19 cellular contexts compared by ENCODE assay signal in the genomic region with DNA sequence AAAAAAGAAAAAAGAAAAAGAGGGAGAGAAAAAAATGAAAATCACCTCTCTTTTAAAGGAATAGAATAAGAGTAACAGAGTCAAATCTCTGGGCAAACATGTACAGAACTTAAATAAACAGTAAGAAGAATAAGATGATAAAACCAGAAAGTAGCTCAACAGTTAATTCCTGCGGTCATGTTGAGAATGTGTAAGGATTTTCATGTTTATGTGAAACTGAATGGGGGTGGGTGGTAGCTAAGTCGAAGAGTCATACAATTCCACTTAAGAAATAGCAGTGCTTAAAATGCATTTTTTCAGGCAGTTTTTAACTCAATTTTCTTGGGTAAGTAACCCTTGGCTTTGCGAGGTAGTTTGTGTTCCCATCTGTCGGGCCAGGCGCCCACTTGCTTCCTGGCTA.
DNase-seq lines count a peak whose midpoint lies in the region; ATAC-seq and TF ChIP-seq lines count a peak whose summit lies in the region.
"Had no signal": no experiment of that assay in that cellular context is flagged by ENCODE, and none has a peak within 500 bp of the region (broad histone marks: within the 10 kb centered on the region; RNA-seq: fewer than 3 reads in every experiment).

No MANE protein-coding gene starts in this region.

- H3K4me1 ChIP-seq in IMR-90 (ENCODE audit: control insufficient read depth, insufficient read depth, low read length) = peaks cover 2% of the 10 kb centered on the region

- CTCF ChIA-PET in activated CD4-positive, alpha-beta T cell treated with anti-CD3 and anti-CD28 coated beads for 36 hours (lab: Charles Lee) = interaction anchor here (0.6 to 1.1 kb wide), 4 partner anchors 14 to 253 kb away, joined by 3 read pairs; partner anchors contain the start of gene TRAPPC5
- CTCF ChIA-PET in IMR-90 (lab: Yijun Ruan, JAX) = no interaction called here

- no CpG with 5 or more reads among the region's 5 CpGs for WGBS in IMR-90 (ENCODE audit: extremely low coverage in 2 of 2, insufficient read length in 1 of 2), 2 experiments

- H3K9me3 Mint-ChIP-seq in activated CD4-positive, alpha-beta T cell treated with anti-CD3 and anti-CD28 coated beads for 36 hours (ENCODE audit: low read depth) = no peaks in the 10 kb centered on the region
- H3K9me3 Mint-ChIP-seq in central memory CD8-positive, alpha-beta T cell = no peaks in the 10 kb centered on the region
- H3K9me3 Mint-ChIP-seq in natural killer cell treated with Interleukin-12 subunit alpha and Interleukin-12 subunit beta and Interleukin-15 and Interleukin-18, amount 100 ng/mL, for 72 hours = no peaks in the 10 kb centered on the region

- H3K27ac Mint-ChIP-seq in activated CD4-positive, alpha-beta T cell treated with anti-CD3 and anti-CD28 coated beads for 36 hours = peak overlapping the region; percentile 67
- peak overlapping the region; percentile 57 for H3K27ac Mint-ChIP-seq in central memory CD8-positive, alpha-beta T cell (ENCODE audit: low read depth)
- peak overlapping the region; percentile 3 to 61 for H3K27ac Mint-ChIP-seq in natural killer cell treated with Interleukin-12 subunit alpha and Interleukin-12 subunit beta and Interleukin-15 and Interleukin-18, amount 100 ng/mL, for 72 hours

- H4K20me1 ChIP-seq in IMR-90 (ENCODE audit: insufficient read depth, low read length) = peaks cover 19% of the 10 kb centered on the region

- no peak for DNase-seq in activated CD4-positive, alpha-beta T cell treated with anti-CD3 and anti-CD28 coated beads for 36 hours
- no peak for DNase-seq in activated CD4-positive, alpha-beta T cell treated with anti-CD3 and anti-CD28 coated beads for 1 hour
- peak; percentile 72 for DNase-seq in IMR-90
- DNase-seq in central memory CD8-positive, alpha-beta T cell (ENCODE audit: low spot score in 2 of 2) = no peak
- DNase-seq in natural killer cell treated with Interleukin-12 subunit alpha and Interleukin-12 subunit beta and Interleukin-15 and Interleukin-18, amount 100 ng/mL, for 72 hours (ENCODE audit: low spot score) = no peak
- no peak for DNase-seq in HUDEP-2 (lab: John Stamatoyannopoulos, UW; ENCODE audit: unreplicated experiment in 76 of 76)
- no peak for DNase-seq in NCI-H226
- DNase-seq in NCI-H1436 (lab: John Stamatoyannopoulos, UW) = no peak
- DNase-seq: amniotic stem cell, erythroblast, Kasumi-1, NCI-H1930, NCI-H69, nucleus accumbens, substantia nigra had no signal

- POLR2A ChIA-PET in activated CD4-positive, alpha-beta T cell treated with anti-CD3 and anti-CD28 coated beads for 36 hours (lab: Charles Lee) = interaction anchor here (0.6 to 1.1 kb wide), 2 partner anchors 30 to 33 kb away, joined by 3 to 4 read pairs; no protein-coding TSS in a partner anchor
- POLR2A ChIA-PET in IMR-90 (lab: Charles Lee; ENCODE audit: unreplicated experiment) = interaction anchor here (0.5 kb wide), 1 partner anchor 140 kb away, joined by 11 read pairs; no protein-coding TSS in a partner anchor

- peak overlapping the region; percentile 75; the same call in 1 of the 2 replicates for H3K4ac ChIP-seq in IMR-90 (ENCODE audit: low read depth, low read length)

- H3K27me3 ChIP-seq in IMR-90 (ENCODE audit: control insufficient read depth, insufficient read depth, low read length) = no peaks in the 10 kb centered on the region

- H3K79me1 ChIP-seq in IMR-90 (ENCODE audit: low read depth in 1 of 2, low read length in 2 of 2) = peaks cover 14 to 22% of the 10 kb centered on the region in 2 experiments

- H3K14ac ChIP-seq in IMR-90 (replicated peaks; ENCODE audit: low read depth, low read length) = no peak overlapping the region

- H3K9ac ChIP-seq in IMR-90 (ENCODE audit: low read depth, low read length) = no peak overlapping the region

- no peak overlapping the region for H2BK20ac ChIP-seq in IMR-90 (ENCODE audit: low read depth, low read length)

- in situ Hi-C loops in IMR-90 (cut with MboI; ENCODE audit: low sequenced_read_pairs) = no loop called here

- no peak overlapping the region for H2BK15ac ChIP-seq in IMR-90 (ENCODE audit: low read depth, low read length)

- H2AK5ac ChIP-seq in IMR-90 (ENCODE audit: low read depth, low read length) = no peak overlapping the region

- H2AK9ac ChIP-seq in IMR-90 (replicated peaks; ENCODE audit: low read depth, low read length, poor library complexity) = no peak overlapping the region

- H2BK5ac ChIP-seq in IMR-90 (ENCODE audit: low read depth, low read length, poor library complexity, severe bottlenecking) = no peak overlapping the region

- H3K36me3 ChIP-seq in IMR-90 (ENCODE audit: control insufficient read depth, insufficient read depth, low read length) = no peaks in the 10 kb centered on the region

- peaks cover 6% of the 10 kb centered on the region for H3K36me3 Mint-ChIP-seq in activated CD4-positive, alpha-beta T cell treated with anti-CD3 and anti-CD28 coated beads for 36 hours (ENCODE audit: low read depth)
- peaks cover 43% of the 10 kb centered on the region for H3K36me3 Mint-ChIP-seq in central memory CD8-positive, alpha-beta T cell (ENCODE audit: insufficient read depth)
- no peaks in the 10 kb centered on the region for H3K36me3 Mint-ChIP-seq in natural killer cell treated with Interleukin-12 subunit alpha and Interleukin-12 subunit beta and Interleukin-15 and Interleukin-18, amount 100 ng/mL, for 72 hours

- peaks cover 40% of the 10 kb centered on the region for H3K4me1 Mint-ChIP-seq in activated CD4-positive, alpha-beta T cell treated with anti-CD3 and anti-CD28 coated beads for 36 hours
- peaks cover 10% of the 10 kb centered on the region for H3K4me1 Mint-ChIP-seq in central memory CD8-positive, alpha-beta T cell
- H3K4me1 Mint-ChIP-seq in natural killer cell treated with Interleukin-12 subunit alpha and Interleukin-12 subunit beta and Interleukin-15 and Interleukin-18, amount 100 ng/mL, for 72 hours (ENCODE audit: low read depth in 2 of 2) = peaks cover 7 to 11% of the 10 kb centered on the region in 2 donors

- no peaks in the 10 kb centered on the region for H3K27me3 Mint-ChIP-seq in activated CD4-positive, alpha-beta T cell treated with anti-CD3 and anti-CD28 coated beads for 36 hours
- no peaks in the 10 kb centered on the region for H3K27me3 Mint-ChIP-seq in central memory CD8-positive, alpha-beta T cell
- no peaks in the 10 kb centered on the region for H3K27me3 Mint-ChIP-seq in natural killer cell treated with Interleukin-12 subunit alpha and Interleukin-12 subunit beta and Interleukin-15 and Interleukin-18, amount 100 ng/mL, for 72 hours

- H3K9me1 ChIP-seq in IMR-90 (ENCODE audit: insufficient read depth, low read length) = peaks cover 6% of the 10 kb centered on the region; the same call in 1 of the 2 replicates

- H3K23ac ChIP-seq in IMR-90 (ENCODE audit: low read depth, low read length) = no peak overlapping the region

- peak overlapping the region; percentile 30; the same call in 1 of the 2 replicates for H3K27ac ChIP-seq in IMR-90 (ENCODE audit: insufficient read depth, low read length)
- H3K27ac ChIP-seq: A549, HL-60 had no signal

- BruUV-seq in IMR-90 (replicated peaks; lab: Mats Ljungman, UMichigan) = no TSS peak

- intact Hi-C loops in activated CD4-positive, alpha-beta T cell treated with anti-CD3 and anti-CD28 coated beads for 36 hours (cut with DNase I, micrococcal nuclease) = loop anchor here in 1 of 2 experiments (1.0 kb wide), 1 partner anchor 41 kb away; no protein-coding TSS in a partner anchor
- intact Hi-C loops in IMR-90 (cut with micrococcal nuclease) = no loop called here

- H2BK120ac ChIP-seq in IMR-90 (ENCODE audit: low read depth, low read length) = no peak overlapping the region

- H4K5ac ChIP-seq in IMR-90 (ENCODE audit: low read depth, low read length) = no peak overlapping the region

- no peaks in the 10 kb centered on the region for H3K9me3 ChIP-seq in IMR-90 (ENCODE audit: control insufficient read depth, insufficient read depth, low read length)
- H3K9me3 ChIP-seq: A549 had no signal

- dilution Hi-C loops in IMR-90 (cut with HindIII; ENCODE audit: low sequenced_read_pairs, unreplicated experiment) = no loop called here

- H3K56ac ChIP-seq in IMR-90 (ENCODE audit: extremely low read depth, insufficient read depth, low read length) = no peak overlapping the region

- no peak for TF ChIP-seq RAD21 in IMR-90 (IDR thresholded peaks at IDR 0.05; ENCODE audit: low read length)

- H4K91ac ChIP-seq in IMR-90 (ENCODE audit: insufficient read depth, low read depth, low read length) = no peak overlapping the region; the same call in 1 of the 2 replicates

- H3K4me2 ChIP-seq in IMR-90 (ENCODE audit: low read depth, low read length) = peak overlapping the region; percentile 61
- H3K4me2 ChIP-seq: A549 had no signal

- H2AFZ ChIP-seq in IMR-90 (replicated peaks; ENCODE audit: low read length, poor library complexity) = no peak overlapping the region

- no peak overlapping the region for H4K8ac ChIP-seq in IMR-90 (ENCODE audit: low read depth in 2 of 2, low read length in 2 of 2)

- no peak overlapping the region for H3K4me3 ChIP-seq in IMR-90 (ENCODE audit: insufficient read depth, low read depth, low read length)
- H3K4me3 ChIP-seq: A549, lung, skin epidermis had no signal

- no peak overlapping the region for H3K4me3 Mint-ChIP-seq in activated CD4-positive, alpha-beta T cell treated with anti-CD3 and anti-CD28 coated beads for 36 hours
- H3K4me3 Mint-ChIP-seq in central memory CD8-positive, alpha-beta T cell = no peak overlapping the region
- no peak overlapping the region for H3K4me3 Mint-ChIP-seq in natural killer cell treated with Interleukin-12 subunit alpha and Interleukin-12 subunit beta and Interleukin-15 and Interleukin-18, amount 100 ng/mL, for 72 hours

- H3K18ac ChIP-seq in IMR-90 (ENCODE audit: low read depth, low read length) = peak overlapping the region; percentile 71; the same call in 1 of the 2 replicates

- TF ChIP-seq POLR2A in IMR-90 (IDR thresholded peaks at IDR 0.05; ENCODE audit: low read depth, low read length) = no peak

- TF ChIP-seq CTCF in IMR-90 (conservative IDR thresholded peaks at IDR 0.05; ENCODE audit: low read depth, low read length) = no peak

- peak; percentile 50 for ATAC-seq in activated CD4-positive, alpha-beta T cell treated with anti-CD3 and anti-CD28 coated beads for 36 hours
- peak; percentile 94 for ATAC-seq in IMR-90 (ENCODE audit: low read depth)
- no peak for ATAC-seq in central memory CD8-positive, alpha-beta T cell (replicated peaks; ENCODE audit: extremely low read depth, poor library complexity, severe bottlenecking)
- ATAC-seq in natural killer cell treated with Interleukin-12 subunit alpha and Interleukin-12 subunit beta and Interleukin-15 and Interleukin-18, amount 100 ng/mL, for 72 hours = no peak
- ATAC-seq: A549 had no signal

TF ChIP-seq in IMR-90, 13 proteins besides CTCF, POLR2A, EP300 and RAD21 (continues in another document):
- TF ChIP-seq RCOR1 (IDR thresholded peaks at IDR 0.05; ENCODE audit: insufficient replicate concordance, low read length) (no peak), MAFK (IDR thresholded peaks at IDR 0.05; ENCODE audit: low read depth, low read length) (no peak), CHD1 (IDR thresholded peaks at IDR 0.05; ENCODE audit: low read depth, low read length) (no peak), SMC3 (IDR thresholded peaks at IDR 0.05; ENCODE audit: low read depth, low read length) (no peak), MXI1 (IDR thresholded peaks at IDR 0.05; ENCODE audit: borderline replicate concordance, low read depth, low read length) (no peak), MAZ (IDR thresholded peaks at IDR 0.05; ENCODE audit: borderline replicate concordance, low read depth, low read length) (no peak), BHLHE40 (IDR thresholded peaks at IDR 0.05; ENCODE audit: low read depth, low read length) (no peak)

Comparison
In these comparisons a context has a peak if more than half of its experiments do, and no peak if none do; other contexts are left out.
1. ATAC-seq: peak in activated CD4-positive, alpha-beta T cell treated with anti-CD3 and anti-CD28 coated beads for 36 hours (single experiment) and IMR-90 (single experiment); none in central memory CD8-positive, alpha-beta T cell (single experiment) and natural killer cell treated with Interleukin-12 subunit alpha and Interleukin-12 subunit beta and Interleukin-15 and Interleukin-18, amount 100 ng/mL, for 72 hours (0 of 2).
2. Peak in every context shown above with its lines, with median percentiles within 50 percentile points of each other: H3K27ac Mint-ChIP-seq.